8 cellular contexts compared by ENCODE assay signal in genomic region chr11:122882189-122882808, GRCh38. TPM values are rescaled to one million over a fixed set of nuclear protein-coding genes. Genes with fewer than 3 reads are reported as not detected.
DNase-seq lines count a peak whose midpoint lies in the region; ATAC-seq, FAIRE-seq and TF ChIP-seq lines count a peak whose summit lies in the region.

JHY (plus strand) TSS chr11:122882759; CDS start chr11:122885850, 3,091 bp downstream.

- H3K36me3 ChIP-seq in RWPE2 (ENCODE audit: low read depth) = no peaks in the 10 kb centered on the region

- ATAC-seq in RWPE2 (ENCODE audit: low read depth) = no peak
- no peak for ATAC-seq in GM21619 (IDR thresholded peaks at IDR 0.05; ENCODE audit: unreplicated experiment)

- H3K4me1 ChIP-seq in RWPE2 (ENCODE audit: insufficient read depth, poor library complexity, severe bottlenecking) = no peaks in the 10 kb centered on the region

- no peak for TF ChIP-seq POLR2A in GM12892 (IDR thresholded peaks at IDR 0.05; ENCODE audit: low read depth, low read length)

- no peak for DNase-seq in GM12892 (ENCODE audit: insufficient read length)
- DNase-seq in RWPE2 (ENCODE audit: low spot score) = no peak
- no peak for DNase-seq in fibroblast of pulmonary artery (ENCODE audit: low read depth)
- peak; percentile 54 for DNase-seq in retina
- no peak for DNase-seq in D341Med (ENCODE audit: low spot score)
- DNase-seq in NCI-H187 (lab: John Stamatoyannopoulos, UW) = no peak
- no peak for DNase-seq in NCI-H82 treated with DMSO at 0.1 percent for 48 hours (lab: John Stamatoyannopoulos, UW; ENCODE audit: unreplicated experiment)

- H3K27me3 ChIP-seq in RWPE2 (ENCODE audit: insufficient read depth, poor library complexity, severe bottlenecking) = no peaks in the 10 kb centered on the region

- H3K27ac ChIP-seq in RWPE2 (ENCODE audit: poor library complexity, severe bottlenecking) = peak within 1 kb of the TSS; percentile 44

- TF ChIP-seq CTCF in RWPE2 (IDR thresholded peaks at IDR 0.05; ENCODE audit: poor library complexity, severe bottlenecking) (no peak), fibroblast of pulmonary artery (IDR thresholded peaks at IDR 0.05; ENCODE audit: low read length, missing control alignments) (no peak)

- peak; percentile 67 for FAIRE-seq in GM12892 (lab: Jason Lieb, UNC)

- no peaks in the 10 kb centered on the region for H3K9me3 ChIP-seq in RWPE2 (ENCODE audit: severe bottlenecking)

- H3K4me3 ChIP-seq in RWPE2 (ENCODE audit: severe bottlenecking) (peak within 1 kb of the TSS; percentile 50), fibroblast of pulmonary artery (replicated peaks; ENCODE audit: low read depth, low read length) (peak within 1 kb of the TSS; percentile 61)

RNA-seq across cellular contexts. Expression of gene JHY, which starts in this region (rescaled TPM):
- polyA plus RNA-seq in GM12892 (2012; ENCODE audit: missing spikeins) = 2.0 TPM
